ENCODE assay signal across 1 cellular context in the genomic region with DNA sequence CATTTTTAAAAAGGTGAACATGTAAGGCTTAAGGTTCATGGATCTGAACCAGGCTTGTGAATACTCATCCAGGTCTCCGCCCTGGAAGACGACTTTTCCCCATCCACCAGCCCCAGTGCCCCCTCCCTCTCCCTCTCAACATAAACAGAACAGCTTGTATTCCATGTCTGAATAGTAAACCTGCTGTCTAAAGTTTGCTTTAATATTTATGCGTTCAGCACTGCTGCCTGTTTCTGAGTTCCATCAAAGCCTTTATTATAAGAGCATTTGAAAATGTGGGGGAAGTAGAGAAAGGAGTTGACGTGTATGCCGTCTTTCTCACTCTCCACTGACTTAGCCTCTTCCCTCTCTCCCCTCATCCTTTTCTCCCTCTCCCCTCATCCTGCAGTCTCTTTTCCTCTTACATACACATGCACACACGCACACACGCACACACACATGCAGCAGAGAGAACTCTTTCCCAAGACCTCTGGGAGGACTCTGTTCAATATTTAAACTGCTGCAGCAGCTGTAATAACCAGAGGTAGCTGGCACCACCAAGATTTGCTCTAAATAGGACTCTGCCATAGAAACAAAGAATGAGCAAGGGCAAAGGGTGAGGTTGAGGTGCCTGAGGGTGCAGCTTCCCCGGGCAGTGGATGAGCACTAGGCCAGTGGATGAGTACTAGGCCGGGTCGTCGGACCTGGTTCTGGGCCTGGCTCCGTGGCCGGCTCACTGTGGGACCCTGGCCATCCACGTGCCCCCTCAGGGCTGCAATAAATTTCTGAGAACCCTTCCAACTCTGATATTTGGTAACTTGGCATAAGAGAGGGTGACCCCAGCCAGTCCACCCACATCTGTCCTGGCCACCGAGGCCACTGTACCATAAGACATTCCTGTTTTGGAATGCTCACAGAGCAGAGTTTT.
TF ChIP-seq lines count a peak whose summit lies in the region.

No MANE protein-coding gene starts in this region.

TF ChIP-seq in SK-N-SH, 30 proteins besides CTCF, POLR2A, EP300 and RAD21:
- TF ChIP-seq CHD2 (IDR thresholded peaks at IDR 0.05; ENCODE audit: low read length, partially characterized antibody) (no peak), EZH2phosphoT487 (IDR thresholded peaks at IDR 0.05; ENCODE audit: borderline replicate concordance, low read depth) (no peak), RCOR1 (IDR thresholded peaks at IDR 0.05; ENCODE audit: low read length) (no peak), SIN3A (IDR thresholded peaks at IDR 0.05; ENCODE audit: borderline replicate concordance, low read depth, low read length) (no peak), MEF2A (IDR thresholded peaks at IDR 0.05; ENCODE audit: borderline replicate concordance, low read depth) (no peak)
- TF ChIP-seq, protein P1, sequence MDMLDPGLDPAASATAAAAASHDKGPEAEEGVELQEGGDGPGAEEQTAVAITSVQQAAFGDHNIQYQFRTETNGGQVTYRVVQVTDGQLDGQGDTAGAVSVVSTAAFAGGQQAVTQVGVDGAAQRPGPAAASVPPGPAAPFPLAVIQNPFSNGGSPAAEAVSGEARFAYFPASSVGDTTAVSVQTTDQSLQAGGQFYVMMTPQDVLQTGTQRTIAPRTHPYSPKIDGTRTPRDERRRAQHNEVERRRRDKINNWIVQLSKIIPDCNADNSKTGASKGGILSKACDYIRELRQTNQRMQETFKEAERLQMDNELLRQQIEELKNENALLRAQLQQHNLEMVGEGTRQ (IDR thresholded peaks at IDR 0.05; ENCODE audit: borderline replicate concordance, low read depth, low read length): no peak
- TF ChIP-seq, protein P2, sequence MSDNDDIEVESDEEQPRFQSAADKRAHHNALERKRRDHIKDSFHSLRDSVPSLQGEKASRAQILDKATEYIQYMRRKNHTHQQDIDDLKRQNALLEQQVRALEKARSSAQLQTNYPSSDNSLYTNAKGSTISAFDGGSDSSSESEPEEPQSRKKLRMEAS (IDR thresholded peaks at IDR 0.05; ENCODE audit: low read depth): no peak
TF ChIP-seq in SK-N-SH: peak in this region for 0.
